13 cellular contexts compared by ENCODE assay signal in the genomic region with DNA sequence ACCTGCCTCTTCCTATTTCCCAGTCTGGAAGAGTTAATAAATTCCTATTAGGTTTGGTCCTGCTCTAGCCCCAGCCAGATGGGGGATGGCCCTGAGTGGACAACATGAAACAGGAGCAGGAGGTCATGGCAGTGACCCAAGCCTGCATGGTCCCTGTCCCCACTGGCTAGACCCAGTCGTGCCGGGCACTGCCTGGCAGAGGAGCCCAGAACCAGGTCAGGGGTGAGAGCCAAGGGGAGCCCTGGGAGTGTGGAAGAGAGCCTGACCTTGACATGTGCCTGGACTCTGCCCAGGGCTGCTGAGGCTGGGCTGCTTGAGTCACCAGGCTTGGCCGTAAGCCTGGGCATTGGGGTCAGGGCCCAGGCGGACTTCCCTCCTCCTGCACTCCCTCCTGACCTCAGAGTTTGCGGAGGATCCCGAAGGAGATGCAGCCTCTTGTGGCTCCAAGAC. TPM values are rescaled to one million over a fixed set of nuclear protein-coding genes. Genes with fewer than 3 reads are reported as not detected.
DNase-seq lines count a peak whose midpoint lies in the region; ATAC-seq and TF ChIP-seq lines count a peak whose summit lies in the region.
"Had no signal": no experiment of that assay in that cellular context is flagged by ENCODE, and none has a peak within 500 bp of the region (broad histone marks: within the 10 kb centered on the region; RNA-seq: fewer than 3 reads in every experiment).

No MANE protein-coding gene starts in this region.

- peak; percentile 92 for DNase-seq in AG08396 (ENCODE audit: low spot score)
- DNase-seq in NCI-H226: peak; percentile 62
- DNase-seq in foreskin fibroblast: peak; percentile 51 to 78
- DNase-seq in omental fat pad (ENCODE audit: low spot score): no peak
- no peak for DNase-seq in HuH-7 (ENCODE audit: low spot score)
- DNase-seq: NCI-H446; stimulated activated CD4-positive, alpha-beta T cell treated with anti-CD3 and anti-CD28 coated beads, Interleukin-4, amount 100 ng/mL, for 1 hour had no signal

- no peak for TF ChIP-seq CTCF in foreskin fibroblast (IDR thresholded peaks at IDR 0.05; ENCODE audit: low read depth, low read length)
- TF ChIP-seq CTCF in omental fat pad (IDR thresholded peaks at IDR 0.05): no peak

- ATAC-seq in omental fat pad (ENCODE audit: low FRiP score): peak; percentile 86
- no peak for ATAC-seq in HG03354 (IDR thresholded peaks at IDR 0.05; ENCODE audit: poor library complexity, severe bottlenecking, unreplicated experiment)
- no peak for ATAC-seq in HG03025 (IDR thresholded peaks at IDR 0.05; ENCODE audit: low FRiP score, unreplicated experiment)
- ATAC-seq in GM18867 (IDR thresholded peaks at IDR 0.05; ENCODE audit: unreplicated experiment): no peak
- ATAC-seq: WTC11 had no signal

- H3K4me3 ChIP-seq in foreskin fibroblast (ENCODE audit: low read depth in 1 of 2, low read length in 2 of 2): no peak overlapping the region

RNA-seq across cellular contexts. Expression of a gene that starts 3.6 kb away (rescaled TPM):
- total RNA-seq in omental fat pad: not detected
- total RNA-seq: H1 had no signal

RNA-seq across cellular contexts. Expression of a gene that starts 9.5 kb away (rescaled TPM):
- total RNA-seq in omental fat pad: not detected
- total RNA-seq: H1, WTC11 had no signal

RNA-seq across cellular contexts. Expression of a gene that starts 35.1 kb away (rescaled TPM):
- 10 to 100 TPM; 35.5 to 43.2 (median 37.7) TPM for total RNA-seq in omental fat pad

RNA-seq across cellular contexts. Expression of a gene that starts 37.5 kb away (rescaled TPM):
- total RNA-seq in omental fat pad: not detected
- total RNA-seq: subcutaneous adipose tissue had no signal

Comparison
In these comparisons a context has a peak if more than half of its experiments do, and no peak if none do; other contexts are left out.
1. DNase-seq: peak in AG08396 (single experiment), NCI-H226 (single experiment) and foreskin fibroblast (2 of 2); none in omental fat pad (single experiment) and HuH-7 (single experiment).